8 cellular contexts compared by ENCODE assay signal in genomic region chr5:126354012-126354856, GRCh38.
DNase-seq lines count a peak whose midpoint lies in the region; TF ChIP-seq lines count a peak whose summit lies in the region.

No MANE protein-coding gene starts in this region.

- DNase-seq in NCI-H510A treated with DMSO at 0.1 percent for 48 hours (lab: John Stamatoyannopoulos, UW) = peak; percentile 19
- DNase-seq in NCI-H510A (lab: John Stamatoyannopoulos, UW) = no peak
- peak; percentile 71 for DNase-seq in HPDE6-E6E7 (ENCODE audit: extremely low spot score)
- peak; percentile 23 for DNase-seq in SHP77 treated with DMSO at 0.1 percent for 48 hours (lab: John Stamatoyannopoulos, UW)
- no peak for DNase-seq in dorsolateral prefrontal cortex
- no peak for DNase-seq in mesothelial cell of epicardium (ENCODE audit: low spot score in 2 of 2, unreplicated experiment in 2 of 2)
- no peak for DNase-seq in GF-D8 (lab: John Stamatoyannopoulos, UW)
- no peak for DNase-seq in OCI-M2 (lab: John Stamatoyannopoulos, UW; ENCODE audit: unreplicated experiment)

- peak overlapping the region; percentile 86 for H3K27ac Mint-ChIP-seq in mesothelial cell of epicardium

- no peaks in the 10 kb centered on the region for H3K36me3 Mint-ChIP-seq in mesothelial cell of epicardium

- peak overlapping the region in 42 of 59 donors; percentile 2 to 76 (median 41) for H3K27ac ChIP-seq in dorsolateral prefrontal cortex

- TF ChIP-seq CTCF in dorsolateral prefrontal cortex (IDR thresholded peaks at IDR 0.05 in 54 of 56, conservative IDR thresholded peaks at IDR 0.05 in 2 of 56; ENCODE audit: low read depth in 1 of 56, partially characterized antibody in 56 of 56) (peak in 55 of 56 donors; percentile 52 to 94 (median 76)), mesothelial cell of epicardium (IDR thresholded peaks at IDR 0.05; ENCODE audit: unreplicated experiment) (peak; percentile 31)

- H3K4me1 Mint-ChIP-seq in mesothelial cell of epicardium = peaks cover 23% of the 10 kb centered on the region

- H3K27me3 Mint-ChIP-seq in mesothelial cell of epicardium (ENCODE audit: low read depth) = no peaks in the 10 kb centered on the region

- H3K4me3 Mint-ChIP-seq in mesothelial cell of epicardium = peak overlapping the region; percentile 24

- H3K9me3 Mint-ChIP-seq in mesothelial cell of epicardium = no peaks in the 10 kb centered on the region

- H3K27me3 ChIP-seq in dorsolateral prefrontal cortex = no peaks in the 10 kb centered on the region

- intact Hi-C loops in dorsolateral prefrontal cortex (cut with DNase I) = loop anchor here (2.0 to 10.0 kb wide), 4 partner anchors 71 to 243 kb away; partner anchors contain the start of genes ALDH7A1 (in 1 of the 2) and GRAMD2B (in 1 of the 2)

- H3K4me3 ChIP-seq in dorsolateral prefrontal cortex = peak overlapping the region in 35 of 59 donors; percentile 3 to 53 (median 29)

Comparison
In these comparisons a context has a peak if more than half of its experiments do, and no peak if none do; other contexts are left out.
1. DNase-seq: peak in NCI-H510A treated with DMSO at 0.1 percent for 48 hours (single experiment), HPDE6-E6E7 (single experiment) and SHP77 treated with DMSO at 0.1 percent for 48 hours (single experiment); none in NCI-H510A (single experiment), dorsolateral prefrontal cortex (0 of 10), mesothelial cell of epicardium (0 of 2), GF-D8 (single experiment) and OCI-M2 (single experiment).